Comparison of ENCODE assay signal across 6 cellular contexts in genomic region chrX:153352858-153353257, GRCh38. TPM values are rescaled to one million over a fixed set of nuclear protein-coding genes. Genes with fewer than 3 reads are reported as not detected.
"Had no signal": no experiment of that assay in that cellular context is flagged by ENCODE, and none has a peak within 500 bp of the region (broad histone marks: within the 10 kb centered on the region; RNA-seq: fewer than 3 reads in every experiment).

No MANE protein-coding gene starts in this region.

- H3K4me2 ChIP-seq: GM23338 had no signal

- H3K9me3 ChIP-seq: HAP-1 had no signal

- H2AFZ ChIP-seq: GM23338 had no signal

- H3K4me1 ChIP-seq: HAP-1 had no signal

- DNase-seq: IMR-90 had no signal

- H3K4me3 ChIP-seq: GM23338, HAP-1, K562 had no signal

RNA-seq across cellular contexts. Expression of gene PNMA6F, which starts 31.3 kb away (rescaled TPM):
- total RNA-seq: HT-29, IMR-90, K562 had no signal

RNA-seq across cellular contexts. Expression of gene PNMA6E, which starts 48.3 kb away (rescaled TPM):
- total RNA-seq: GM23338, H1, HT-29, IMR-90, K562 had no signal

RNA-seq across cellular contexts. Expression of gene ZFP92, which starts 58.4 kb away (rescaled TPM):
- total RNA-seq: HT-29 had no signal
